ENCODE assay signal across 18 cellular contexts in the genomic region with DNA sequence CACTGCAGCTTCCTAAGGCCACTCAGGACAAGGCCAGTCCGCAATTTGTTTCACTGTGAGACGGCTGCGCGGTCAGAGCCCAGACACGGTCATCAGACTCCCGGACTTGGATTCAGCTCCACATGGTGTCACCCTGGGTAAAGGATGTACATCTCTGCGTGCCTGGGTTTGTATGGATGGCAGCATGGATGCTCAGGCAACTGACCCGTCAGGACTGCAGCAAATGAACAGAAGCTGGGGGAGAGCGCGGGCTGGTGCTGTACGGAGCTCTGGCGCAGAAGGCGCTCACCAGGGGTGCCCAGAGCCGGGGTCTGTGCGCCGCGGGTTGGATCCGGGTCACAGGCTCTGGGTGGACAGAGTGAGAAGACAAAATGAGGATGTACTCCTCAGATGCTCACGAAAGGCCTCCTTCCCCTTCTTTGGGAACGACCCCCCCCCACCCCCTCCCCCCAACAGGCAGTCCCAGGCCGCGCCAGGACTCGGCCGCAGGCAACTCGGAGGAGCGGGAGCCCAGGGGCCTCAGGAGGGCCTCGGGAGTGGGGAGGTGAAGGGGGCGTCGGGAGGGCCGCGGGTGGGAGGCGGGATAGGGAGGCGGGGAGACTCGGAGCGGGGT.
DNase-seq lines count a peak whose midpoint lies in the region; ATAC-seq and TF ChIP-seq lines count a peak whose summit lies in the region.
"Had no signal": no experiment of that assay in that cellular context is flagged by ENCODE, and none has a peak within 500 bp of the region (broad histone marks: within the 10 kb centered on the region; RNA-seq: fewer than 3 reads in every experiment).

No MANE protein-coding gene starts in this region.

- H3K4me3 ChIP-seq in GM23338 = peak overlapping the region; percentile 52
- peak overlapping the region; percentile 26; the same call in 1 of the 2 replicates for H3K4me3 ChIP-seq in iPS-18c (ENCODE audit: insufficient read depth, low read depth, low read length)
- H3K4me3 ChIP-seq in Karpas-422 (ENCODE audit: low read length) = no peak overlapping the region
- H3K4me3 ChIP-seq: colonic mucosa, suprapubic skin had no signal

- H3K4me1 ChIP-seq in GM23338 (ENCODE audit: insufficient read depth) = peaks cover 34% of the 10 kb centered on the region
- H3K4me1 ChIP-seq in Karpas-422 (ENCODE audit: low read length) = no peaks in the 10 kb centered on the region
- H3K4me1 ChIP-seq: colonic mucosa had no signal

- no peak overlapping the region for H3K27ac Mint-ChIP-seq in GM23338
- H3K27ac Mint-ChIP-seq: CD8-positive, alpha-beta memory T cell had no signal

- H3K36me3 Mint-ChIP-seq in GM23338 (ENCODE audit: low read depth) = no peaks in the 10 kb centered on the region
- H3K36me3 Mint-ChIP-seq: CD8-positive, alpha-beta memory T cell had no signal

- H2AFZ ChIP-seq in GM23338 (peak overlapping the region; percentile 92), Karpas-422 (ENCODE audit: low read length) (no peak overlapping the region)

- H3F3A ChIP-seq in GM23338 (replicated peaks; ENCODE audit: low read depth) = 0 out of 2 replicates have a peak, but pooled peaks cover 3% of the 10 kb centered on the region

- no peak overlapping the region for H3K9ac ChIP-seq in Karpas-422 (ENCODE audit: low read length)

- H3K27me3 Mint-ChIP-seq in GM23338 (ENCODE audit: insufficient read depth, low read depth, poor library complexity) = peaks cover 4% of the 10 kb centered on the region

- no peak for TF ChIP-seq CTCF in GM23338 (conservative IDR thresholded peaks at IDR 0.05; ENCODE audit: low read depth in 2 of 2)

- ATAC-seq in GM23338 = peak; percentile 79

- H3K36me3 ChIP-seq in GM23338 (ENCODE audit: insufficient read depth) (no peaks in the 10 kb centered on the region), Karpas-422 (ENCODE audit: insufficient read depth, low read length) (no peaks in the 10 kb centered on the region)
- H3K36me3 ChIP-seq: colonic mucosa, sigmoid colon, suprapubic skin, WERI-Rb-1 had no signal

- peak; percentile 59 for DNase-seq in GM23338 (ENCODE audit: low spot score)
- DNase-seq in astrocyte of the hippocampus (ENCODE audit: low read depth, low spot score) = peak; percentile 18
- peak; percentile 42 for DNase-seq in pons (ENCODE audit: low spot score)
- no peak for DNase-seq in SIG-M5 (lab: John Stamatoyannopoulos, UW)
- DNase-seq in activated T-cell treated with anti-CD3 and anti-CD28 coated beads for 4 hours = no peak
- DNase-seq in Karpas-422 = no peak
- no peak for DNase-seq in NCI-H1092 (lab: John Stamatoyannopoulos, UW)
- DNase-seq: activated effector memory CD4-positive, alpha-beta T cell treated with anti-CD3 and anti-CD28 coated beads, Interleukin-2, amount 50 U/mL, for 16 hours; aorta; CD8-positive, alpha-beta memory T cell; colonic mucosa; foreskin melanocyte; NCI-H2029; sigmoid colon; stimulated activated CD4-positive, alpha-beta T cell treated with anti-CD3 and anti-CD28 coated beads, Interleukin-2, amount 100 ng/mL, for 48 hours; WERI-Rb-1 had no signal

- H3K27me3 ChIP-seq in GM23338 (ENCODE audit: insufficient read depth) (peaks cover 29% of the 10 kb centered on the region), Karpas-422 (ENCODE audit: low read length) (no peaks in the 10 kb centered on the region; the same call in 1 of the 2 replicates)
- H3K27me3 ChIP-seq: colonic mucosa had no signal

- H3K4me3 Mint-ChIP-seq in GM23338 = peak overlapping the region; percentile 62; the same call in 2 of the 3 replicates
- H3K4me3 Mint-ChIP-seq: CD8-positive, alpha-beta memory T cell had no signal

- no peaks in the 10 kb centered on the region for H3K79me2 ChIP-seq in GM23338 (replicated peaks; ENCODE audit: insufficient read depth)
- no peaks in the 10 kb centered on the region for H3K79me2 ChIP-seq in Karpas-422 (ENCODE audit: low read length)

- H4K20me1 ChIP-seq in GM23338 (replicated peaks; ENCODE audit: insufficient read depth) (no peaks in the 10 kb centered on the region), Karpas-422 (ENCODE audit: insufficient read depth, low read depth, low read length) (no peaks in the 10 kb centered on the region)

- no peaks in the 10 kb centered on the region for H3K9me3 ChIP-seq in iPS-18c (ENCODE audit: control insufficient read depth, insufficient read depth, low read length)
- no peaks in the 10 kb centered on the region for H3K9me3 ChIP-seq in Karpas-422 (ENCODE audit: low read length)
- H3K9me3 ChIP-seq: colonic mucosa, sigmoid colon, suprapubic skin had no signal

- no peak overlapping the region for H3K27ac ChIP-seq in GM23338 (ENCODE audit: low read depth)
- no peak overlapping the region for H3K27ac ChIP-seq in Karpas-422 (ENCODE audit: low read length)
- H3K27ac ChIP-seq: WERI-Rb-1 had no signal

- H3K9me2 ChIP-seq in GM23338 (ENCODE audit: insufficient read depth) = no peaks in the 10 kb centered on the region
- H3K9me2 ChIP-seq in Karpas-422 (replicated peaks; ENCODE audit: insufficient read depth, low read length) = no peaks in the 10 kb centered on the region

- peaks cover 19% of the 10 kb centered on the region for H3K4me1 Mint-ChIP-seq in GM23338
- H3K4me1 Mint-ChIP-seq: CD8-positive, alpha-beta memory T cell had no signal

- H3K4me2 ChIP-seq in GM23338 (peak overlapping the region; percentile 85), Karpas-422 (ENCODE audit: low read depth, low read length, poor library complexity, severe bottlenecking) (no peak overlapping the region)

- no peaks in the 10 kb centered on the region for H3K9me3 Mint-ChIP-seq in GM23338
- H3K9me3 Mint-ChIP-seq: CD8-positive, alpha-beta memory T cell had no signal

TF ChIP-seq in GM23338, 12 proteins besides CTCF, POLR2A, EP300 and RAD21 (continues in another document):
- no peak for TF ChIP-seq EZH2phosphoT487 (IDR thresholded peaks at IDR 0.05; ENCODE audit: unreplicated experiment)
- TF ChIP-seq, protein P1, sequence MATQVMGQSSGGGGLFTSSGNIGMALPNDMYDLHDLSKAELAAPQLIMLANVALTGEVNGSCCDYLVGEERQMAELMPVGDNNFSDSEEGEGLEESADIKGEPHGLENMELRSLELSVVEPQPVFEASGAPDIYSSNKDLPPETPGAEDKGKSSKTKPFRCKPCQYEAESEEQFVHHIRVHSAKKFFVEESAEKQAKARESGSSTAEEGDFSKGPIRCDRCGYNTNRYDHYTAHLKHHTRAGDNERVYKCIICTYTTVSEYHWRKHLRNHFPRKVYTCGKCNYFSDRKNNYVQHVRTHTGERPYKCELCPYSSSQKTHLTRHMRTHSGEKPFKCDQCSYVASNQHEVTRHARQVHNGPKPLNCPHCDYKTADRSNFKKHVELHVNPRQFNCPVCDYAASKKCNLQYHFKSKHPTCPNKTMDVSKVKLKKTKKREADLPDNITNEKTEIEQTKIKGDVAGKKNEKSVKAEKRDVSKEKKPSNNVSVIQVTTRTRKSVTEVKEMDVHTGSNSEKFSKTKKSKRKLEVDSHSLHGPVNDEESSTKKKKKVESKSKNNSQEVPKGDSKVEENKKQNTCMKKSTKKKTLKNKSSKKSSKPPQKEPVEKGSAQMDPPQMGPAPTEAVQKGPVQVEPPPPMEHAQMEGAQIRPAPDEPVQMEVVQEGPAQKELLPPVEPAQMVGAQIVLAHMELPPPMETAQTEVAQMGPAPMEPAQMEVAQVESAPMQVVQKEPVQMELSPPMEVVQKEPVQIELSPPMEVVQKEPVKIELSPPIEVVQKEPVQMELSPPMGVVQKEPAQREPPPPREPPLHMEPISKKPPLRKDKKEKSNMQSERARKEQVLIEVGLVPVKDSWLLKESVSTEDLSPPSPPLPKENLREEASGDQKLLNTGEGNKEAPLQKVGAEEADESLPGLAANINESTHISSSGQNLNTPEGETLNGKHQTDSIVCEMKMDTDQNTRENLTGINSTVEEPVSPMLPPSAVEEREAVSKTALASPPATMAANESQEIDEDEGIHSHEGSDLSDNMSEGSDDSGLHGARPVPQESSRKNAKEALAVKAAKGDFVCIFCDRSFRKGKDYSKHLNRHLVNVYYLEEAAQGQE (IDR thresholded peaks at IDR 0.05; ENCODE audit: unreplicated experiment) = no peak
- TF ChIP-seq STAT1 (IDR thresholded peaks at IDR 0.05; ENCODE audit: unreplicated experiment) = no peak
- TF ChIP-seq, protein P2, sequence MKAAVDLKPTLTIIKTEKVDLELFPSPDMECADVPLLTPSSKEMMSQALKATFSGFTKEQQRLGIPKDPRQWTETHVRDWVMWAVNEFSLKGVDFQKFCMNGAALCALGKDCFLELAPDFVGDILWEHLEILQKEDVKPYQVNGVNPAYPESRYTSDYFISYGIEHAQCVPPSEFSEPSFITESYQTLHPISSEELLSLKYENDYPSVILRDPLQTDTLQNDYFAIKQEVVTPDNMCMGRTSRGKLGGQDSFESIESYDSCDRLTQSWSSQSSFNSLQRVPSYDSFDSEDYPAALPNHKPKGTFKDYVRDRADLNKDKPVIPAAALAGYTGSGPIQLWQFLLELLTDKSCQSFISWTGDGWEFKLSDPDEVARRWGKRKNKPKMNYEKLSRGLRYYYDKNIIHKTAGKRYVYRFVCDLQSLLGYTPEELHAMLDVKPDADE (IDR thresholded peaks at IDR 0.05) = no peak
- no peak for TF ChIP-seq NANOG (IDR thresholded peaks at IDR 0.05; ENCODE audit: borderline replicate concordance)
- TF ChIP-seq POLR2AphosphoS5 (IDR thresholded peaks at IDR 0.05; ENCODE audit: low read depth) = no peak

Comparison
In these comparisons a context has a peak if more than half of its experiments do, and no peak if none do; other contexts are left out.
1. DNase-seq: peak in GM23338 (single experiment), astrocyte of the hippocampus (single experiment) and pons (single experiment); none in SIG-M5 (single experiment), activated T-cell treated with anti-CD3 and anti-CD28 coated beads for 4 hours (single experiment), Karpas-422 (single experiment) and NCI-H1092 (single experiment).